1 cellular context compared by ENCODE assay signal in the genomic region with DNA sequence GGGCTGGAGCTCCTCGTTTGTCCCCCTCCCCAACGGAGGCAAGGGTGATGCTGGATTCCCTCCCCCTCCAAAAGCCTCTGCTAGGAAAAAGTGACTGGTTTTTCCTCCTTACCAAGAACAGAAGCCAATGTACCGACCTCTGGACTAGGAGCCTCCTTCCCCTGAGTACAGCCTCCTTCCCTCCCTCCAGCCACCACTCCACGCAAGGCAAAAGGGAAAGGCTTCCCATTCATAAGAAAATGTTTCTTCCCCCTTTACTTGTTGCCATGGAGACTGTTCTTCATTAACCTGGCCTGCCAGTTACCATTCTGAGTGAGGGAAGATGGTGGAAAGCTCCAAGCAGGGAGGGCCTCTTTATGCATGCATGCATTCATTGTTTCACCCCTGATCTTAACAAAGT.
TF ChIP-seq lines count a peak whose summit lies in the region.

No MANE protein-coding gene starts in this region.

TF ChIP-seq in GM23338, 12 proteins besides CTCF, POLR2A, EP300 and RAD21 (continued from another document):
- TF ChIP-seq EZH2 (IDR thresholded peaks at IDR 0.05; ENCODE audit: low read depth, unreplicated experiment) (no peak), JUNB (IDR thresholded peaks at IDR 0.05; ENCODE audit: unreplicated experiment) (no peak)
